ENCODE assay signal across 28 cellular contexts in genomic region chr12:131188131-131189050, GRCh38.
"Had no signal": no experiment of that assay in that cellular context is flagged by ENCODE, and none has a peak within 500 bp of the region (broad histone marks: within the 10 kb centered on the region; RNA-seq: fewer than 3 reads in every experiment).

No MANE protein-coding gene starts in this region.

- H3K9ac ChIP-seq: KMS-11 had no signal

- H3K27me3 ChIP-seq: SJSA1 had no signal

- H3K4me3 Mint-ChIP-seq: brain; central memory CD8-positive, alpha-beta T cell; T-helper 2 cell treated with Interferon-gamma antibody and Interleukin-4, amounts not matched to agents 5 μg/mL and 100 μg/mL, for 36 hours had no signal

- H3K4me1 Mint-ChIP-seq: brain; central memory CD8-positive, alpha-beta T cell had no signal

- H3K4me1 ChIP-seq: SJSA1 had no signal

- H3K9me3 Mint-ChIP-seq: central memory CD8-positive, alpha-beta T cell had no signal

- ATAC-seq: activated CD4-positive, CD25-positive, alpha-beta regulatory T cell treated with anti-CD3 and anti-CD28 coated beads, Interleukin-2, amount 50 U/mL, for 24 hours; Panc1; Right ventricle myocardium inferior; SK-N-SH treated with all-trans-retinoic acid at 6 μM for 48 hours had no signal

- H3K36me3 ChIP-seq: SJSA1 had no signal

- H3K9me3 ChIP-seq: SJSA1 had no signal

- H3K4me2 ChIP-seq: KMS-11 had no signal

- H3K27ac Mint-ChIP-seq: activated naive CD4-positive, alpha-beta T cell treated with anti-CD3 and anti-CD28 coated beads, Interleukin-2, amount 50 U/mL, for 72 hours; T-helper 2 cell treated with Interferon-gamma antibody and Interleukin-4, amounts not matched to agents 5 μg/mL and 100 μg/mL, for 36 hours had no signal

- H3K27ac ChIP-seq: KMS-11, SJSA1 had no signal

- H3K36me3 Mint-ChIP-seq: brain had no signal

- DNase-seq: activated CD4-positive, alpha-beta T cell treated with anti-CD3 and anti-CD28 coated beads for 4 hours; activated CD4-positive, alpha-beta T cell treated with anti-CD3 and anti-CD28 coated beads, Interleukin-2, amount 50 U/mL, for 4 hours; activated CD8-positive, alpha-beta memory T cell treated with anti-CD3 and anti-CD28 coated beads, Interleukin-2, amount 50 U/mL, for 48 hours; activated naive CD4-positive, alpha-beta T cell treated with Interleukin-2 at 50 U/mL for 16 hours; activated T-cell treated with anti-CD3 and anti-CD28 coated beads, Interleukin-2, amount 50 U/mL, for 1 hour; amygdala; MV-4-11; NCI-H1092 treated with DMSO at 0.1 percent for 48 hours; NCI-H1417 treated with DMSO at 0.1 percent for 48 hours; NCI-H1694; NCI-H2029; NCI-H2107; NCI-H510A treated with DMSO at 0.1 percent for 48 hours; NCI-H69; NK-92 treated with Interleukin-12 subunit alpha and Interleukin-12 subunit beta, amount 100 ng/mL, for 24 hours; OCI-M1; RPMI8226; SW 1271 had no signal

- H3K4me3 ChIP-seq: SJSA1 had no signal
